8 cellular contexts compared by ENCODE assay signal in genomic region chr3:71006810-71007785, GRCh38.
DNase-seq lines count a peak whose midpoint lies in the region; ATAC-seq, FAIRE-seq and TF ChIP-seq lines count a peak whose summit lies in the region.

No MANE protein-coding gene starts in this region.

- no peak overlapping the region for H3K4me3 ChIP-seq in bronchial epithelial cell (ENCODE audit: low read depth, low read length)
- no peak overlapping the region for H3K4me3 ChIP-seq in aorta (ENCODE audit: low read length in 2 of 2)

- intact Hi-C loops in aorta (cut with DNase I) = loop anchor here in 1 of 2 donors (10.0 kb wide), 1 partner anchor 578 kb away; the partner anchor contains the start of gene FOXP1

- peaks cover 11 to 14% of the 10 kb centered on the region in 2 donors for H3K4me1 ChIP-seq in aorta (ENCODE audit: control insufficient read depth in 1 of 2, insufficient read depth in 2 of 2, low read length in 2 of 2)

- peak overlapping the region; percentile 63 to 67 for H3K27ac ChIP-seq in aorta (ENCODE audit: low read depth in 1 of 2, low read length in 2 of 2)

- TF ChIP-seq CTCF in bronchial epithelial cell (IDR thresholded peaks at IDR 0.05; ENCODE audit: insufficient read depth, low read length, severe bottlenecking) = peak; percentile 29

- no peaks in the 10 kb centered on the region for H3K9me3 ChIP-seq in aorta (ENCODE audit: control insufficient read depth, low read length)

- H3K36me3 ChIP-seq in bronchial epithelial cell (ENCODE audit: control insufficient read depth, insufficient read depth, low read length) (no peaks in the 10 kb centered on the region), aorta (ENCODE audit: control insufficient read depth in 1 of 2, insufficient read depth in 2 of 2, low read length in 1 of 2) (no peaks in the 10 kb centered on the region)

- DNase-seq in ACHN = peak; percentile 44
- DNase-seq in NCI-H460 (ENCODE audit: extremely low read depth, low read depth) = peak; percentile 30
- DNase-seq in bronchial epithelial cell (ENCODE audit: low read depth) = peak; percentile 87
- DNase-seq in left lobe of liver (ENCODE audit: low spot score) = no peak
- DNase-seq in aorta = no peak
- no peak for DNase-seq in GM19240 (ENCODE audit: insufficient read length, low spot score)
- no peak for DNase-seq in GM19238 (ENCODE audit: insufficient read length, low spot score)

- in situ Hi-C loops in ACHN (cut with HindIII; ENCODE audit: low pct_ligation_motif_present, low pct_unique_long_range_greater_than_20kb, low sequenced_read_pairs) = no loop called here

- whole genome bisulfite sequencing in aorta, 2 donors = 9 to 13% methylated on average over 9 of the region's 9 CpGs

- H3K27me3 ChIP-seq in bronchial epithelial cell (ENCODE audit: control insufficient read depth, insufficient read depth, low read length) (no peaks in the 10 kb centered on the region), aorta (ENCODE audit: control insufficient read depth in 1 of 2, insufficient read depth in 2 of 2, low read length in 1 of 2) (no peaks in the 10 kb centered on the region)

- FAIRE-seq in bronchial epithelial cell (lab: Jason Lieb, UNC) = no peak

- peak; percentile 25 for ATAC-seq in GM18498 (IDR thresholded peaks at IDR 0.05; ENCODE audit: unreplicated experiment)
- ATAC-seq in left lobe of liver = peak; percentile 94
- peak; percentile 75 for ATAC-seq in aorta (ENCODE audit: low FRiP score)

Comparison
In these comparisons a context has a peak if more than half of its experiments do, and no peak if none do; other contexts are left out.
1. DNase-seq: peak in ACHN (single experiment), NCI-H460 (single experiment) and bronchial epithelial cell (single experiment); none in left lobe of liver (single experiment), aorta (0 of 2), GM19240 (single experiment) and GM19238 (single experiment).
2. ATAC-seq: peak in every context shown above with its lines; median percentile 94 in left lobe of liver; 75 in aorta; 25 in GM18498.